In the genomic region with DNA sequence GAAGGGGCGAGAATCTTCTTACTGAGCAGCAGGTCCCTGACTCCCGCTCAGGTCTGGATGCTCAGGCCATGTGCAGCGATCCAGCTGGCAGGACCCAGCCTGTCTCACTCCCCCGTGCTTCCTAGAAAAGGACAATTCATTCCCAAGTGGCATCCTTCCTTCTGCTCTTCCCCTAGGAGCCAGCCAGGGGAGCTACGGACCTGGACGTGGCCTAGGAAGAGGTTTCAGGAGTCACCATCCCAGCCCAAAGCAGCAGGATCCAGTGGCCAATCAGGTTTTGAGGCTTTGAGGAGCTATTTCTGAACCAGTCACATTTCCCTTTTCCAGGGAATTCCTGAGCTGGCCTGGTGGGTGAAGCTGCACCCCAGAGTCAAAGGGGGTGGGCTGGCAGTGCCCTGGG, we compare ENCODE assay signal across 22 cellular contexts. TPM values are rescaled to one million over a fixed set of nuclear protein-coding genes. Genes with fewer than 3 reads are reported as not detected.
A peak's percentile ranks its signal among the peaks of the same experiment; 100 is the strongest.
DNase-seq lines count a peak whose midpoint lies in the region; ATAC-seq, FAIRE-seq and TF ChIP-seq lines count a peak whose summit lies in the region.
"Had no signal": no experiment of that assay in that cellular context is flagged by ENCODE, and none has a peak within 500 bp of the region (broad histone marks: within the 10 kb centered on the region; RNA-seq: fewer than 3 reads in every experiment).

No MANE protein-coding gene starts in this region.

- no peak overlapping the region for H3K14ac ChIP-seq in H9 (ENCODE audit: insufficient read depth, low read length)

- POLR2A ChIA-PET in A549 (lab: Yijun Ruan, JAX): no interaction called here

- TF ChIP-seq POLR2A in A549 (IDR thresholded peaks at IDR 0.05; ENCODE audit: low read length): no peak

- no peak overlapping the region for H2BK120ac ChIP-seq in H9 (ENCODE audit: low read depth, low read length, poor library complexity, severe bottlenecking)
- H2BK120ac ChIP-seq in mesendoderm (ENCODE audit: low read depth, low read length): no peak overlapping the region

- H3K56ac ChIP-seq in H9 (ENCODE audit: insufficient read length, low read depth, low read length) (no peak overlapping the region), mesendoderm (ENCODE audit: low read length) (no peak overlapping the region)

- CTCF ChIA-PET in A549 (lab: Yijun Ruan, JAX): interaction anchor here (0.8 to 3.8 kb wide), 13 partner anchors 9 to 193 kb away, joined by 3 to 24 read pairs (median 4); a partner anchor contains a TSS

- WGBS in A549 (ENCODE audit: missing lambda C conversion rate): 74% methylated on average over 6 of the region's 6 CpGs
- no CpG with 5 or more reads among the region's 6 CpGs for WGBS in H9 (ENCODE audit: extremely low coverage, insufficient read length, low lambda C conversion rate)
- WGBS in mesendoderm (ENCODE audit: extremely low coverage, insufficient coverage, low lambda C conversion rate): no CpG with 5 or more reads among the region's 6 CpGs

- no peak overlapping the region for H3K4me3 ChIP-seq in A549
- no peak overlapping the region for H3K4me3 ChIP-seq in bronchial epithelial cell (ENCODE audit: low read depth, low read length)
- no peak overlapping the region for H3K4me3 ChIP-seq in mesendoderm (ENCODE audit: low read length)
- H3K4me3 ChIP-seq: K562, SJCRH30 had no signal

- H3K79me1 ChIP-seq in H9 (ENCODE audit: insufficient read depth, low read depth, low read length, poor library complexity, severe bottlenecking) (no peaks in the 10 kb centered on the region), mesendoderm (ENCODE audit: low read length) (no peaks in the 10 kb centered on the region)

- no peaks in the 10 kb centered on the region for H3K23me2 ChIP-seq in H9 (ENCODE audit: insufficient read length, low read depth, low read length, poor library complexity, severe bottlenecking)

- no peaks in the 10 kb centered on the region for H3K36me3 ChIP-seq in bronchial epithelial cell (ENCODE audit: control insufficient read depth, insufficient read depth, low read length)
- no peaks in the 10 kb centered on the region for H3K36me3 ChIP-seq in mesendoderm (ENCODE audit: control insufficient read depth, insufficient read depth, low read length)
- H3K36me3 ChIP-seq: SJCRH30 had no signal

- no peaks in the 10 kb centered on the region for H4K20me1 ChIP-seq in H9 (ENCODE audit: control insufficient read depth, insufficient read depth, insufficient read length)

- no peak overlapping the region for H3T11ph ChIP-seq in H9 (ENCODE audit: low read length)

- H3K4me1 ChIP-seq in A549 (no peaks in the 10 kb centered on the region), H9 (ENCODE audit: insufficient read depth, low read length) (no peaks in the 10 kb centered on the region), mesendoderm (ENCODE audit: control insufficient read depth, low read depth, low read length) (no peaks in the 10 kb centered on the region)
- H3K4me1 ChIP-seq: SJCRH30 had no signal

- H3K4me2 ChIP-seq in A549: no peak overlapping the region
- H3K4me2 ChIP-seq in H9 (ENCODE audit: insufficient read depth, insufficient read length, low read length): no peak overlapping the region
- H3K4me2 ChIP-seq in mesendoderm (ENCODE audit: low read length): no peak overlapping the region

- H3K27ac Mint-ChIP-seq in H9: peak overlapping the region; percentile 3 to 87 (median 38); a peak in 4 of 7 replicates

- H2BK12ac ChIP-seq in H9 (ENCODE audit: insufficient read length, low read depth, low read length): no peak overlapping the region

- no peak overlapping the region for H3K9ac ChIP-seq in H9 (ENCODE audit: extremely low read depth, insufficient read length, low read length)
- H3K9ac ChIP-seq in mesendoderm (ENCODE audit: low read length): no peak overlapping the region

- no peak overlapping the region for H3K4me3 Mint-ChIP-seq in H9
- H3K4me3 Mint-ChIP-seq: CD8-positive, alpha-beta memory T cell had no signal

- peaks cover 3% of the 10 kb centered on the region for H3K27me3 Mint-ChIP-seq in H9 (ENCODE audit: low read depth)

- no peak overlapping the region for H3K23ac ChIP-seq in H9 (ENCODE audit: insufficient read length, low read depth, low read length)
- no peak overlapping the region for H3K23ac ChIP-seq in mesendoderm (ENCODE audit: low read length)

- no peak overlapping the region for H3K4ac ChIP-seq in H9 (ENCODE audit: low read depth, low read length)
- H3K4ac ChIP-seq in mesendoderm (ENCODE audit: low read depth, low read length): no peak overlapping the region

- peaks cover 9 to 26% (median 11%) of the 10 kb centered on the region in 3 experiments; a peak in 6 of 7 replicates for H3K36me3 Mint-ChIP-seq in H9 (ENCODE audit: insufficient read depth in 1 of 3, low read depth in 3 of 3)
- H3K36me3 Mint-ChIP-seq: CD8-positive, alpha-beta memory T cell had no signal

- FAIRE-seq in A549 (lab: Jason Lieb, UNC): no peak
- FAIRE-seq in bronchial epithelial cell (lab: Jason Lieb, UNC): peak; percentile 32
- FAIRE-seq: A204.1, GM12891, GM18507, K562 had no signal

- no peak overlapping the region for H2BK20ac ChIP-seq in H9 (ENCODE audit: low read depth, low read length, poor library complexity, severe bottlenecking)

- H3K27me3 ChIP-seq in H9 (ENCODE audit: insufficient read depth, low read length) (no peaks in the 10 kb centered on the region), bronchial epithelial cell (ENCODE audit: control insufficient read depth, insufficient read depth, low read length) (no peaks in the 10 kb centered on the region), mesendoderm (ENCODE audit: insufficient read depth, low read length, poor library complexity) (no peaks in the 10 kb centered on the region)
- H3K27me3 ChIP-seq: SJCRH30 had no signal

- DNase-seq in A549 (ENCODE audit: low read depth in 1 of 2, low spot score in 1 of 2) (no peak), H9 (no peak), bronchial epithelial cell (ENCODE audit: low read depth) (no peak), mesendoderm (peak; percentile 34), NOMO-1 treated with DMSO at 0.1 percent for 48 hours (lab: John Stamatoyannopoulos, UW; ENCODE audit: unreplicated experiment) (no peak), NCI-H1436 (lab: John Stamatoyannopoulos, UW) (no peak), medulla oblongata (ENCODE audit: extremely low spot score) (no peak)
- DNase-seq: C1 segment of cervical spinal cord; CD8-positive, alpha-beta memory T cell; HCEC 1CT; MV-4-11; NCI-H1417; NCI-H187 treated with DMSO at 0.1 percent for 48 hours; NCI-H2227 treated with DMSO at 0.1 percent for 48 hours; NCI-H510A treated with DMSO at 0.1 percent for 48 hours; NCI-H82; SJCRH30 had no signal

- no peaks in the 10 kb centered on the region for H3K9me3 ChIP-seq in A549
- H3K9me3 ChIP-seq in H9 (ENCODE audit: control insufficient read depth, low read depth, low read length): no peaks in the 10 kb centered on the region
- H3K9me3 ChIP-seq: SJCRH30 had no signal

- H4K5ac ChIP-seq in H9 (ENCODE audit: insufficient read length, low read depth, low read length): no peak overlapping the region
- H4K5ac ChIP-seq in mesendoderm (ENCODE audit: low read length): no peak overlapping the region

- H3K27ac ChIP-seq in A549 (no peak overlapping the region), H9 (ENCODE audit: insufficient read length, low read depth, low read length) (no peak overlapping the region), mesendoderm (ENCODE audit: low read depth, low read length) (no peak overlapping the region)
- H3K27ac ChIP-seq: SJCRH30 had no signal

- H3K4me1 Mint-ChIP-seq in H9: peaks cover 6 to 17% of the 10 kb centered on the region in 2 experiments

- H2AK5ac ChIP-seq in H9 (ENCODE audit: insufficient read length, low read length) (no peak overlapping the region), mesendoderm (ENCODE audit: low read length) (no peak overlapping the region)

- no peak overlapping the region for H4K8ac ChIP-seq in H9 (replicated peaks; ENCODE audit: insufficient read length, low read depth, low read length)
- H4K8ac ChIP-seq in mesendoderm (ENCODE audit: low read depth, low read length): no peak overlapping the region

- TF ChIP-seq EP300 in A549 (IDR thresholded peaks at IDR 0.05): no peak

- H3K9me3 Mint-ChIP-seq in H9: no peaks in the 10 kb centered on the region

- no peaks in the 10 kb centered on the region for H3K79me2 ChIP-seq in H9 (ENCODE audit: insufficient read depth, low read length)
- no peaks in the 10 kb centered on the region for H3K79me2 ChIP-seq in mesendoderm (ENCODE audit: control insufficient read depth, insufficient read depth, low read length)

- TF ChIP-seq CTCF in A549 (IDR thresholded peaks at IDR 0.05) (no peak), H9 (conservative IDR thresholded peaks at IDR 0.05) (no peak), bronchial epithelial cell (IDR thresholded peaks at IDR 0.05; ENCODE audit: insufficient read depth, low read length, severe bottlenecking) (no peak)

- no peak overlapping the region for H2AFZ ChIP-seq in H9 (ENCODE audit: low read length)

- H2BK15ac ChIP-seq in H9 (ENCODE audit: low read depth, low read length): no peak overlapping the region
- H2BK15ac ChIP-seq in mesendoderm (replicated peaks; ENCODE audit: low read depth): no peak overlapping the region

- H3K18ac ChIP-seq in H9 (ENCODE audit: insufficient read length, low read depth, low read length): no peak overlapping the region
- H3K18ac ChIP-seq in mesendoderm (ENCODE audit: low read length): no peak overlapping the region

- TF ChIP-seq RAD21 in A549 (conservative IDR thresholded peaks at IDR 0.05 in 1 of 2, IDR thresholded peaks at IDR 0.05 in 1 of 2): no peak

- peak; percentile 18 to 54; a peak in 4 of 6 replicates for ATAC-seq in A549
- ATAC-seq in GM21528 (IDR thresholded peaks at IDR 0.05; ENCODE audit: low FRiP score, unreplicated experiment): no peak
- ATAC-seq: K562 had no signal

- H2BK5ac ChIP-seq in H9 (ENCODE audit: insufficient read length, low read length) (no peak overlapping the region), mesendoderm (ENCODE audit: low read length) (no peak overlapping the region)

- H4K91ac ChIP-seq in H9 (ENCODE audit: insufficient read length, low read depth, low read length): no peak overlapping the region

RNA-seq across cellular contexts. Expression of a gene that starts 7.8 kb away (rescaled TPM):
- 0.14 and 0.19 TPM in 2 replicates for polyA plus RNA-seq in A549 (2011; rRNA removed)
- 0.08 and 0.17 TPM in 2 replicates for polyA plus RNA-seq in A549 (2012; cell fraction: cytosol; rRNA removed)
- polyA plus RNA-seq in A549 (2012; cell fraction: nucleus; rRNA removed): 0.05 TPM in 1 of 2 replicates, not detected in the other
- not detected in 3 replicates for polyA plus RNA-seq in A549 (2017; fragmentation: RNase III; extraction: RNeasy Plus Mini Kit Qiagen cat#74134 plus additional on column Dnase treatment)
- polyA minus RNA-seq in A549 (2011; rRNA and poly(A)+ RNA removed): not detected in 2 replicates
- total RNA-seq in H9 (2021): 0.96 and 1.4 TPM in 2 replicates
- total RNA-seq in bronchial epithelial cell: not detected in 2 replicates
- 0.87 TPM for polyA plus RNA-seq in mesendoderm (2013, experiment 1 of 2)
- polyA plus RNA-seq in mesendoderm (2013, experiment 2 of 2): 0.94 TPM

RNA-seq across cellular contexts. Expression of a gene that starts 21.2 kb away (rescaled TPM):
- polyA plus RNA-seq in A549 (2011; rRNA removed): not detected in 2 replicates
- not detected in 2 replicates for polyA plus RNA-seq in A549 (2012; cell fraction: cytosol; rRNA removed)
- polyA plus RNA-seq in A549 (2012; cell fraction: nucleus; rRNA removed): not detected in 2 replicates
- not detected in 3 replicates for polyA plus RNA-seq in A549 (2017; fragmentation: RNase III; extraction: RNeasy Plus Mini Kit Qiagen cat#74134 plus additional on column Dnase treatment)
- polyA minus RNA-seq in A549 (2011; rRNA and poly(A)+ RNA removed): not detected in 2 replicates
- not detected in 2 replicates for total RNA-seq in H9 (2021)
- total RNA-seq in bronchial epithelial cell: not detected in 2 replicates
- 0.14 TPM for polyA plus RNA-seq in mesendoderm (2013, experiment 1 of 2)
- polyA plus RNA-seq in mesendoderm (2013, experiment 2 of 2): 0.35 TPM
- total RNA-seq: CD8-positive, alpha-beta memory T cell; K562; SJCRH30 had no signal
- polyA plus RNA-seq: CD8-positive, alpha-beta memory T cell; K562 had no signal

RNA-seq across cellular contexts. Expression of a gene that starts 28.8 kb away (rescaled TPM):
- polyA plus RNA-seq in A549 (2011; rRNA removed) (not detected in 2 replicates), A549 (2017; fragmentation: RNase III; extraction: RNeasy Plus Mini Kit Qiagen cat#74134 plus additional on column Dnase treatment) (not detected in 3 replicates)
- polyA plus RNA-seq in A549 (2012; cell fraction: cytosol; rRNA removed): not detected in 2 replicates
- not detected in 2 replicates for polyA plus RNA-seq in A549 (2012; cell fraction: nucleus; rRNA removed)
- not detected in 2 replicates for polyA minus RNA-seq in A549 (2011; rRNA and poly(A)+ RNA removed)
- total RNA-seq in H9 (2021) (not detected in 2 replicates), bronchial epithelial cell (not detected in 2 replicates)
- 0.51 TPM for polyA plus RNA-seq in mesendoderm (2013, experiment 1 of 2)
- 0.46 TPM for polyA plus RNA-seq in mesendoderm (2013, experiment 2 of 2)
- total RNA-seq: CD8-positive, alpha-beta memory T cell; K562; SJCRH30 had no signal
- polyA plus RNA-seq: CD8-positive, alpha-beta memory T cell; K562 had no signal

RNA-seq across cellular contexts. Expression of a gene that starts 32.8 kb away (rescaled TPM):
- polyA plus RNA-seq in A549 (2011; rRNA removed) (0.06 and 0.17 TPM in 2 replicates), A549 (2017; fragmentation: RNase III; extraction: RNeasy Plus Mini Kit Qiagen cat#74134 plus additional on column Dnase treatment) (0.03 to 0.08 TPM (median 0.03 TPM) in 3 replicates)
- 0.03 and 0.07 TPM in 2 replicates for polyA plus RNA-seq in A549 (2012; cell fraction: cytosol; rRNA removed)
- 0.05 TPM in 2 replicates for polyA plus RNA-seq in A549 (2012; cell fraction: nucleus; rRNA removed)
- polyA minus RNA-seq in A549 (2011; rRNA and poly(A)+ RNA removed): 0.45 and 0.88 TPM in 2 replicates
- total RNA-seq in H9 (2021) (5.0 and 5.8 TPM in 2 replicates), bronchial epithelial cell (under 0.01 and 0.90 TPM in 2 replicates)
- polyA plus RNA-seq in mesendoderm (2013, experiment 1 of 2): 1.4 TPM
- polyA plus RNA-seq in mesendoderm (2013, experiment 2 of 2): 1.6 TPM
- polyA plus RNA-seq: CD8-positive, alpha-beta memory T cell had no signal

RNA-seq across cellular contexts. Expression of a gene that starts 43.5 kb away (rescaled TPM):
- polyA plus RNA-seq in A549 (2011; rRNA removed) (not detected in 2 replicates), A549 (2017; fragmentation: RNase III; extraction: RNeasy Plus Mini Kit Qiagen cat#74134 plus additional on column Dnase treatment) (not detected in 3 replicates)
- polyA plus RNA-seq in A549 (2012; cell fraction: cytosol; rRNA removed): not detected in 2 replicates
- not detected in 2 replicates for polyA plus RNA-seq in A549 (2012; cell fraction: nucleus; rRNA removed)
- polyA minus RNA-seq in A549 (2011; rRNA and poly(A)+ RNA removed): not detected in 2 replicates
- total RNA-seq in H9 (2021) (not detected in 2 replicates), bronchial epithelial cell (not detected in 2 replicates)
- 1.9 TPM for polyA plus RNA-seq in mesendoderm (2013, experiment 1 of 2)
- 1.9 TPM for polyA plus RNA-seq in mesendoderm (2013, experiment 2 of 2)
- total RNA-seq: CD8-positive, alpha-beta memory T cell; K562; SJCRH30 had no signal
- polyA plus RNA-seq: CD8-positive, alpha-beta memory T cell; K562 had no signal
